10 cellular contexts compared by ENCODE assay signal in the genomic region with DNA sequence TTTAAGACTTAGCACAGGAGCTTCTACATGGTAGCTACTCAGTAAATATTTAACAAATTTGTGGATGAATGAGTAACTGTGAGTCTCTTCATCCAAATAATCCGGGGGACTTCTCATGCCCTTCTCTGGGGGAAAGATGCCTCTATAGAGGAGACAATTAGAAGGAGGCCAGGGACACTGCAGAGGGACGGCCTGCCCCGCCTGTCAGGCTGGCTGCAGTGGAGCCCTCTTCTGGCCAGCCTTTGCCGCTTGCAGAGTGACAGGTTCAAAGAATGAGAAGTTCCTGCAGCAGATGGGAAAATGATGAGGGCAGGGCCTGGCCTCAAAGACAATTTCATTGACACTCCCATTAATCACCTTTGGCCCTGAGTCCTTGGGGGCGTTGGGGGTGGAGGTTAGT.
DNase-seq lines count a peak whose midpoint lies in the region; ATAC-seq and TF ChIP-seq lines count a peak whose summit lies in the region.
"Had no signal": no experiment of that assay in that cellular context is flagged by ENCODE, and none has a peak within 500 bp of the region (broad histone marks: within the 10 kb centered on the region; RNA-seq: fewer than 3 reads in every experiment).

No MANE protein-coding gene starts in this region.

- TF ChIP-seq CTCF in SK-N-SH (IDR thresholded peaks at IDR 0.05) (no peak), nephron (IDR thresholded peaks at IDR 0.05; ENCODE audit: unreplicated experiment in 3 of 3) (peak; percentile 34 to 60 (median 57))

- no peak overlapping the region for H2AFZ ChIP-seq in SK-N-SH (ENCODE audit: low read depth)

- H3K79me2 ChIP-seq in SK-N-SH (ENCODE audit: insufficient read depth), result no peaks in the 10 kb centered on the region

- H3K9me2 ChIP-seq in SK-N-SH, result no peaks in the 10 kb centered on the region

- H3K9ac ChIP-seq in SK-N-SH, result no peak overlapping the region

- H3K9me3 Mint-ChIP-seq in nephron, result no peaks in the 10 kb centered on the region

- CTCF ChIA-PET in SK-N-SH (lab: Yijun Ruan, JAX), result interaction anchor here (0.6 to 1.6 kb wide), 4 partner anchors 10 to 626 kb away, joined by 3 to 4 read pairs (median 4); no protein-coding TSS in a partner anchor

- H3K4me1 ChIP-seq in SK-N-SH (ENCODE audit: control insufficient read depth in 1 of 2, insufficient read depth in 2 of 2, low read depth in 1 of 2, low read length in 1 of 2), result peaks cover 0 to 6% of the 10 kb centered on the region in 2 experiments; a peak in 1 of 4 replicates

- H3K27ac ChIP-seq in SK-N-SH (ENCODE audit: low read depth in 2 of 2, low read length in 1 of 2), result no peak overlapping the region
- H3K27ac ChIP-seq: thoracic aorta had no signal

- ATAC-seq in SK-N-SH treated with all-trans-retinoic acid at 6 μM for 48 hours, result no peak
- no peak for ATAC-seq in GM21528 (IDR thresholded peaks at IDR 0.05; ENCODE audit: low FRiP score, unreplicated experiment)

- TF ChIP-seq EP300 in SK-N-SH (IDR thresholded peaks at IDR 0.05; ENCODE audit: borderline replicate concordance in 1 of 2, low read depth in 1 of 2, low read length in 1 of 2), result no peak

- no peaks in the 10 kb centered on the region for H3K27me3 ChIP-seq in SK-N-SH (ENCODE audit: insufficient read depth)

- POLR2A ChIA-PET in SK-N-SH (lab: Yijun Ruan, JAX), result no interaction called here

- WGBS in SK-N-SH (ENCODE audit: low lambda C conversion rate), result 36% methylated on average over 4 of the region's 5 CpGs

- H3K36me3 ChIP-seq in SK-N-SH (replicated peaks in 1 of 2; ENCODE audit: control insufficient read depth in 1 of 2, insufficient read depth in 2 of 2, low read length in 1 of 2), result no peaks in the 10 kb centered on the region
- H3K36me3 ChIP-seq: thoracic aorta had no signal

- no peak overlapping the region for H3K4me2 ChIP-seq in SK-N-SH

- H3K4me3 ChIP-seq in SK-N-SH (ENCODE audit: low read depth in 2 of 2, low read length in 1 of 2), result peak overlapping the region in 1 of 2 experiments; percentile 53; a peak in 1 of 4 replicates
- H3K4me3 ChIP-seq: thoracic aorta had no signal

- no peaks in the 10 kb centered on the region for H3F3A ChIP-seq in SK-N-SH (replicated peaks; ENCODE audit: insufficient read depth)

- H3K36me3 Mint-ChIP-seq in nephron (ENCODE audit: low read depth), result no peaks in the 10 kb centered on the region
- H3K36me3 Mint-ChIP-seq: CD8-positive, alpha-beta memory T cell had no signal

- no peak overlapping the region for H3K4me3 Mint-ChIP-seq in nephron
- H3K4me3 Mint-ChIP-seq: CD8-positive, alpha-beta memory T cell had no signal

- no peaks in the 10 kb centered on the region for H4K20me1 ChIP-seq in SK-N-SH (ENCODE audit: insufficient read depth)

- peak overlapping the region in 1 of 3 experiments; percentile 66 for H3K27ac Mint-ChIP-seq in nephron

- TF ChIP-seq RAD21 in SK-N-SH (IDR thresholded peaks at IDR 0.05; ENCODE audit: low read length), result peak; percentile 42

- no peaks in the 10 kb centered on the region; the same call in 1 of the 2 replicates for H3K9me3 ChIP-seq in SK-N-SH
- H3K9me3 ChIP-seq: thoracic aorta had no signal

- peaks cover 14% of the 10 kb centered on the region for H3K27me3 Mint-ChIP-seq in nephron (ENCODE audit: low read depth)
- H3K27me3 Mint-ChIP-seq: CD8-positive, alpha-beta memory T cell had no signal

- H3K4me1 Mint-ChIP-seq in nephron, result peaks cover 9% of the 10 kb centered on the region

- DNase-seq in SK-N-SH (peak; percentile 28), OCI-M1 (lab: John Stamatoyannopoulos, UW) (peak; percentile 62), cerebellar cortex (ENCODE audit: low spot score) (peak; percentile 15), occipital lobe (lab: John Stamatoyannopoulos, UW) (no peak), RKO (ENCODE audit: low spot score) (no peak)

TF ChIP-seq in SK-N-SH, 30 proteins besides CTCF, POLR2A, EP300 and RAD21:
- TF ChIP-seq USF1 (IDR thresholded peaks at IDR 0.05; ENCODE audit: borderline replicate concordance, low read depth), result no peak
- TF ChIP-seq JUND (IDR thresholded peaks at IDR 0.05), result no peak
- TF ChIP-seq SIN3A (IDR thresholded peaks at IDR 0.05; ENCODE audit: borderline replicate concordance, low read depth, low read length), result no peak
- TF ChIP-seq RCOR1 (IDR thresholded peaks at IDR 0.05; ENCODE audit: low read length), result no peak

TF ChIP-seq in SK-N-SH treated with all-trans-retinoic acid at 6 μM for 48 hours, 23 proteins besides CTCF, POLR2A, EP300 and RAD21:
- TF ChIP-seq SNAI2 (CRISPR knock-in tag; IDR thresholded peaks at IDR 0.05) (no peak), ESRRG (CRISPR knock-in tag; IDR thresholded peaks at IDR 0.05) (no peak), ZC3H10 (CRISPR knock-in tag; IDR thresholded peaks at IDR 0.05) (no peak), ZNF565 (CRISPR knock-in tag; conservative IDR thresholded peaks at IDR 0.05; ENCODE audit: low read depth) (no peak), CREB5 (CRISPR knock-in tag; IDR thresholded peaks at IDR 0.05; ENCODE audit: low read depth) (no peak)

Comparison
In these comparisons a context has a peak if more than half of its experiments do, and no peak if none do; other contexts are left out.
1. DNase-seq: peak in SK-N-SH (single experiment), OCI-M1 (single experiment) and cerebellar cortex (single experiment); none in occipital lobe (single experiment) and RKO (single experiment).